ENCODE assay signal across 1 cellular context in the genomic region with DNA sequence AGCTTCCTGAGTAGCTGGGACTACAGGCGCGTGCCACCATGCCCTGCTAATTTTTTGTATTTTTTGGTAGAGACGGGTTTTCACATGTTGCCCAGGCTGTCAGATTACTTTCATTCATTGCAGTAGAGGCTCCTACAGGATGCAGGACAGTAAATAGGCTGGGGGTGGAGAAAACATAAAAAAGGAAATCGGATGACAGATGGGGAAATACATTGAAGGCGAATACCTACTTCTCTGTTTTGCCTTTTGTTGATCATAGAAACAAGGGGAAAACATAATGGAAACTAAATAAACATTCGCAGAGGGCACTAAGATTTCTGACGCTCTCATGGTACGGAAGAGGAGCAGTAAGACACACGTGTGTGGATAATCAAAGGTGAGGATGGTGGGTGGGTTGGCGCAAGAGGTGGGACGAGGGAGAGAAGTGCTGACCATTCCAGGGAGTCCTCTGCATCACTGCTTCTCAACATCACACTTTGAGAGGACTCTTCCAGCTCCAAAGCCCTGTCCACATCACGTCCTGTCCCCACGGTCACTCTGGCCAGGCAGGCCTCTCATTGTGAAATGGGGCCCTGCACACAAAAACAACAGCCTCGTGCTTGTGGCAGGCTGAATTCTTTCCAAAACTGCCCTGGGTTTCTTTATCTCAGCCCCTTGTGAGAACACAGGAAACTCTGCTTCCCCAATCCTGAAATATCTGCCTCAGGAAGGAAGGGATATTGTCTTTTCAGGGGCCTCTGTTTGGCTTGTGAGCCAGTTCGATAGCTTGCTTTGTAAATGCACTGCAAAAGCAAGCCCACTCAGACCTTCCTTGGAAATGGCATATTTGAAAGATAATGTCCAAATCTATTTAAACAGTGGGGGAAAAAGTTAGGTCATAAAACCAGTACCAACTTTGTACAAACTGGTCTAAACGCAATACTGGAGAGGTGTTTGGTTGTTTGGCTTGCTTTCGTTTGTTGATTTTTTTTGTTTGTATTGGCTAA.
TF ChIP-seq lines count a peak whose summit lies in the region.

No MANE protein-coding gene starts in this region.

TF ChIP-seq in WTC11, 78 proteins besides CTCF, POLR2A, EP300 and RAD21 (continued from another document):
- TF ChIP-seq ATF2 (CRISPR knock-in tag; IDR thresholded peaks at IDR 0.05; ENCODE audit: borderline replicate concordance, low read depth) (no peak), OVOL2 (CRISPR knock-in tag; IDR thresholded peaks at IDR 0.05; ENCODE audit: borderline replicate concordance) (no peak), NR1H2 (CRISPR knock-in tag; IDR thresholded peaks at IDR 0.05) (no peak), NFATC4 (CRISPR knock-in tag; IDR thresholded peaks at IDR 0.05) (no peak), NR3C1 (CRISPR knock-in tag; conservative IDR thresholded peaks at IDR 0.05; ENCODE audit: low read depth) (no peak), ZBTB21 (CRISPR knock-in tag; IDR thresholded peaks at IDR 0.05; ENCODE audit: borderline replicate concordance) (no peak), ZNF232 (CRISPR knock-in tag; IDR thresholded peaks at IDR 0.05) (no peak), NFYB (CRISPR knock-in tag; conservative IDR thresholded peaks at IDR 0.05; ENCODE audit: low read depth) (no peak), CDX4 (CRISPR knock-in tag; IDR thresholded peaks at IDR 0.05; ENCODE audit: borderline replicate concordance) (no peak)
- TF ChIP-seq, protein P1, sequence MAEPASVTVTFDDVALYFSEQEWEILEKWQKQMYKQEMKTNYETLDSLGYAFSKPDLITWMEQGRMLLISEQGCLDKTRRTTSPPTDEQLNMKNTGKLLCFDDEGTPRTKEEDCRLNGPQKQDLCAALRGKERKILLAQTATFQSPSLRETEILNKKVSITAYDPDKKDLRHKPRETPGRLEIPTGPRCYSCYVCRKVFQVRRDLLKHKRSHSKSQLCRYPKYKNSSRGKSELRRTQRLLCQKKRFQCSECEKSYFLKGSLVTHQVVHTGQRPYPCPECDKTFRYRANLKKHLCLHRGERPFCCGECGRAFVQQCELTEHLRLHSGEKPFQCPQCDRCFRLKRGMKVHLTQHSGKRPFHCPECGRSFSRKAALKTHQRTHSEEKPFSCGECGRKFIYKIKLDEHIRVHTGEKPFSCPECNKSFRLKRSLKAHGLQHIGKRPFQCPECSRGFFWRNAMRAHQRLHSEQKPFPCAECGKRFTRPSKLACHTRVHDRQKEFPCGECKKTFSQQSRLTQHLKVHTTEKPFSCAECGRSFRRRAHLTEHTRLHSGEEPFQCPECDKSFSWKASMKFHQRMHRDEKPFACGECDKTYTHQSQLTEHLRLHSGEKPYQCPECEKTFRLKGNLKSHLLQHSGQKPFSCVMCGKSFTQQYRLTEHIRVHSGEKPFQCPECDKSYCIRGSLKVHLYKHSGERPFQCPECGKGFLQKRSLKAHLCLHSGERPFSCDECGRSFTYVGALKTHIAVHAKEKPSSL (CRISPR knock-in tag; conservative IDR thresholded peaks at IDR 0.05): no peak
- TF ChIP-seq, protein P2, sequence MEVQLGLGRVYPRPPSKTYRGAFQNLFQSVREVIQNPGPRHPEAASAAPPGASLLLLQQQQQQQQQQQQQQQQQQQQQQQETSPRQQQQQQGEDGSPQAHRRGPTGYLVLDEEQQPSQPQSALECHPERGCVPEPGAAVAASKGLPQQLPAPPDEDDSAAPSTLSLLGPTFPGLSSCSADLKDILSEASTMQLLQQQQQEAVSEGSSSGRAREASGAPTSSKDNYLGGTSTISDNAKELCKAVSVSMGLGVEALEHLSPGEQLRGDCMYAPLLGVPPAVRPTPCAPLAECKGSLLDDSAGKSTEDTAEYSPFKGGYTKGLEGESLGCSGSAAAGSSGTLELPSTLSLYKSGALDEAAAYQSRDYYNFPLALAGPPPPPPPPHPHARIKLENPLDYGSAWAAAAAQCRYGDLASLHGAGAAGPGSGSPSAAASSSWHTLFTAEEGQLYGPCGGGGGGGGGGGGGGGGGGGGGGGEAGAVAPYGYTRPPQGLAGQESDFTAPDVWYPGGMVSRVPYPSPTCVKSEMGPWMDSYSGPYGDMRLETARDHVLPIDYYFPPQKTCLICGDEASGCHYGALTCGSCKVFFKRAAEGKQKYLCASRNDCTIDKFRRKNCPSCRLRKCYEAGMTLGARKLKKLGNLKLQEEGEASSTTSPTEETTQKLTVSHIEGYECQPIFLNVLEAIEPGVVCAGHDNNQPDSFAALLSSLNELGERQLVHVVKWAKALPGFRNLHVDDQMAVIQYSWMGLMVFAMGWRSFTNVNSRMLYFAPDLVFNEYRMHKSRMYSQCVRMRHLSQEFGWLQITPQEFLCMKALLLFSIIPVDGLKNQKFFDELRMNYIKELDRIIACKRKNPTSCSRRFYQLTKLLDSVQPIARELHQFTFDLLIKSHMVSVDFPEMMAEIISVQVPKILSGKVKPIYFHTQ (CRISPR knock-in tag; IDR thresholded peaks at IDR 0.05): no peak
- TF ChIP-seq, protein P3, sequence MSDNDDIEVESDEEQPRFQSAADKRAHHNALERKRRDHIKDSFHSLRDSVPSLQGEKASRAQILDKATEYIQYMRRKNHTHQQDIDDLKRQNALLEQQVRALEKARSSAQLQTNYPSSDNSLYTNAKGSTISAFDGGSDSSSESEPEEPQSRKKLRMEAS (CRISPR knock-in tag; IDR thresholded peaks at IDR 0.05): no peak
